8 cellular contexts compared by ENCODE assay signal in genomic region chrX:54248309-54248708, GRCh38.
DNase-seq lines count a peak whose midpoint lies in the region; ATAC-seq, FAIRE-seq and TF ChIP-seq lines count a peak whose summit lies in the region.

No MANE protein-coding gene starts in this region.

- in situ Hi-C loops in GM13976 (cut with MboI; ENCODE audit: low sequenced_read_pairs, unreplicated experiment) = no loop called here

- H3K27me3 ChIP-seq in OCI-LY1 (ENCODE audit: insufficient read depth, low read length) (no peaks in the 10 kb centered on the region), MG63 (no peaks in the 10 kb centered on the region)

- no peaks in the 10 kb centered on the region for H4K20me1 ChIP-seq in OCI-LY1 (ENCODE audit: insufficient read depth, low read length)

- peak; percentile 99 for FAIRE-seq in A549 (lab: Jason Lieb, UNC)

- no peak overlapping the region for H2AFZ ChIP-seq in OCI-LY1 (ENCODE audit: low read length)

- H3K27ac ChIP-seq in A549 (no peak overlapping the region), OCI-LY1 (ENCODE audit: low read depth, low read length, poor library complexity, severe bottlenecking) (no peak overlapping the region)

- DNase-seq in A549 (ENCODE audit: low read depth in 1 of 2, low spot score in 1 of 2) (peak; percentile 15 to 48), GM13976 (ENCODE audit: low spot score) (peak; percentile 15), fibroblast of mammary gland (ENCODE audit: low read depth) (peak; percentile 45), NCI-H1436 treated with DMSO at 0.1 percent for 48 hours (lab: John Stamatoyannopoulos, UW) (no peak), COLO668 (lab: John Stamatoyannopoulos, UW; ENCODE audit: unreplicated experiment) (no peak), MG63 (no peak)
- no peak for DNase-seq in stimulated activated CD4-positive, alpha-beta T cell treated with anti-CD3 and anti-CD28 coated beads, Interleukin-1b, Interleukin-23, amount 100 ng/mL, for 48 hours

- peaks cover 5% of the 10 kb centered on the region; the same call in 1 of the 3 replicates for H3K4me1 ChIP-seq in A549
- H3K4me1 ChIP-seq in OCI-LY1 (ENCODE audit: insufficient read depth, low read length, severe bottlenecking) = no peaks in the 10 kb centered on the region

- CTCF ChIA-PET in A549 (lab: Yijun Ruan, JAX) = interaction anchor here (0.9 to 2.1 kb wide), 10 partner anchors 11 to 809 kb away, joined by 3 to 6 read pairs (median 4); no protein-coding TSS in a partner anchor

- no peaks in the 10 kb centered on the region for H3K9me2 ChIP-seq in OCI-LY1 (ENCODE audit: low read depth, low read length)

- H3K36me3 ChIP-seq in OCI-LY1 (ENCODE audit: insufficient read depth, low read length) = no peaks in the 10 kb centered on the region
- no peaks in the 10 kb centered on the region for H3K36me3 ChIP-seq in MG63

- H3K79me2 ChIP-seq in OCI-LY1 (ENCODE audit: insufficient read depth, low read length) = no peaks in the 10 kb centered on the region

- H3K9me3 ChIP-seq in A549 (no peaks in the 10 kb centered on the region), OCI-LY1 (ENCODE audit: low read length) (no peaks in the 10 kb centered on the region), MG63 (no peaks in the 10 kb centered on the region)

- POLR2A ChIA-PET in A549 (lab: Yijun Ruan, JAX) = no interaction called here

- TF ChIP-seq POLR2A in A549 (IDR thresholded peaks at IDR 0.05; ENCODE audit: low read length) = no peak

- H3F3A ChIP-seq in OCI-LY1 (ENCODE audit: insufficient read depth, low read length) = no peaks in the 10 kb centered on the region

- peak; percentile 85 to 92 for ATAC-seq in A549

- no peak for TF ChIP-seq EP300 in A549 (IDR thresholded peaks at IDR 0.05)

- H3K4me3 ChIP-seq in A549 (no peak overlapping the region), OCI-LY1 (ENCODE audit: low read depth, low read length, poor library complexity, severe bottlenecking) (no peak overlapping the region), fibroblast of mammary gland (ENCODE audit: control insufficient read depth, low read depth, low read length) (no peak overlapping the region), MG63 (no peak overlapping the region)

- TF ChIP-seq CTCF in A549 (IDR thresholded peaks at IDR 0.05) = peak; percentile 53
- TF ChIP-seq CTCF in GM13976 (IDR thresholded peaks at IDR 0.05; ENCODE audit: borderline replicate concordance, control extremely low read depth, extremely low read depth, insufficient read depth, missing control alignments) = no peak
- peak; percentile 38; the same call in 1 of the 2 replicates for TF ChIP-seq CTCF in OCI-LY1 (IDR thresholded peaks at IDR 0.05; ENCODE audit: low read length)
- TF ChIP-seq CTCF in fibroblast of mammary gland (conservative IDR thresholded peaks at IDR 0.05; ENCODE audit: control insufficient read depth, insufficient read depth, low read depth, low read length) = peak; percentile 39

- 7% methylated on average over 1 of the region's 1 CpG for WGBS in A549 (ENCODE audit: missing lambda C conversion rate)

- H3K4me2 ChIP-seq in A549 (peak overlapping the region; percentile 52), OCI-LY1 (ENCODE audit: low read length) (no peak overlapping the region)

- H3K9ac ChIP-seq in OCI-LY1 (ENCODE audit: low read length) = no peak overlapping the region

- TF ChIP-seq RAD21 in A549 (conservative IDR thresholded peaks at IDR 0.05 in 1 of 2, IDR thresholded peaks at IDR 0.05 in 1 of 2) = peak; percentile 57 to 58

TF ChIP-seq in A549, 52 proteins besides CTCF, POLR2A, EP300 and RAD21:
- TF ChIP-seq SMC3 (IDR thresholded peaks at IDR 0.05) (peak; percentile 66), NFE2L2 (conservative IDR thresholded peaks at IDR 0.05; ENCODE audit: low read length) (no peak)

Comparison
In these comparisons a context has a peak if more than half of its experiments do, and no peak if none do; other contexts are left out.
1. DNase-seq: peak in A549 (2 of 2), GM13976 (single experiment) and fibroblast of mammary gland (single experiment); none in stimulated activated CD4-positive, alpha-beta T cell treated with anti-CD3 and anti-CD28 coated beads, Interleukin-1b, Interleukin-23, amount 100 ng/mL, for 48 hours (single experiment), NCI-H1436 treated with DMSO at 0.1 percent for 48 hours (single experiment), COLO668 (single experiment) and MG63 (single experiment).